In genomic region chr1:120414911-120415480, GRCh38 we compare ENCODE assay signal across 8 cellular contexts. TPM values are rescaled to one million over a fixed set of nuclear protein-coding genes. Genes with fewer than 3 reads are reported as not detected.
DNase-seq lines count a peak whose midpoint lies in the region; ATAC-seq and TF ChIP-seq lines count a peak whose summit lies in the region.
"Not testable (repeated sequence)": the region's sequence is repeated elsewhere in the genome, so short reads cannot be mapped to it uniquely, and the experiment has no call there.

TSS of gene NBPF8 (plus strand) at chr1:120415035. CDS start at chr1:120436523, 21,488 bp downstream.

- H3K27me3 ChIP-seq in ascending aorta; left ventricle myocardium inferior (ENCODE audit: low read depth); suprapubic skin: not testable (repeated sequence)

- H3K27ac ChIP-seq in ascending aorta (peak within 1 kb of the TSS; percentile 65 to 87), left ventricle myocardium inferior (replicated peaks) (peak within 1 kb of the TSS; percentile 68), suprapubic skin (peak within 1 kb of the TSS; percentile 57)

- TF ChIP-seq POLR2A in suprapubic skin (IDR thresholded peaks at IDR 0.05), result not testable (repeated sequence)

- not testable (repeated sequence) for H3K4me1 ChIP-seq in ascending aorta, left ventricle myocardium inferior, suprapubic skin

- intact Hi-C loops in ascending aorta (cut with DNase I); left ventricle myocardium inferior (cut with micrococcal nuclease); posterior vena cava (cut with DNase I): not testable (repeated sequence)

- TF ChIP-seq EP300 in suprapubic skin (IDR thresholded peaks at IDR 0.05), result not testable (repeated sequence)

- ATAC-seq in HG02870 (IDR thresholded peaks at IDR 0.05; ENCODE audit: unreplicated experiment), result peak; percentile 98

- not testable (repeated sequence) for H3K36me3 ChIP-seq in ascending aorta, left ventricle myocardium inferior, suprapubic skin

- not testable (repeated sequence) for H3K9me3 ChIP-seq in ascending aorta; left ventricle myocardium inferior (replicated peaks); suprapubic skin

- not testable (repeated sequence) for TF ChIP-seq CTCF in GM12875 (IDR thresholded peaks at IDR 0.05; ENCODE audit: borderline replicate concordance, insufficient read depth, low read depth, low read length); left ventricle myocardium inferior (IDR thresholded peaks at IDR 0.05; ENCODE audit: borderline replicate concordance); suprapubic skin (IDR thresholded peaks at IDR 0.05)
- TF ChIP-seq CTCF in ascending aorta (IDR thresholded peaks at IDR 0.05), result peak in 1 of 3 experiments; percentile 16

- no CpG with 5 or more reads among the region's 64 CpGs for WGBS in suprapubic skin

- DNase-seq in NCI-H1417 (lab: John Stamatoyannopoulos, UW) (peak; percentile 36 to 75 (median 53)), UCSD-AML1 (lab: John Stamatoyannopoulos, UW; ENCODE audit: unreplicated experiment) (peak; percentile 45), ascending aorta (ENCODE audit: low spot score in 2 of 2) (peak; percentile 43 to 89), left ventricle myocardium inferior (peak; percentile 82), posterior vena cava (ENCODE audit: low spot score) (peak; percentile 95), suprapubic skin (ENCODE audit: low spot score in 2 of 2) (peak; percentile 74 to 86)

- H3K4me3 ChIP-seq in GM12875 (ENCODE audit: low read depth, low read length) (peak within 1 kb of the TSS; percentile 60), ascending aorta (peak within 1 kb of the TSS; percentile 68 to 87), left ventricle myocardium inferior (peak within 1 kb of the TSS; percentile 73), suprapubic skin (peak within 1 kb of the TSS; percentile 60)

RNA-seq across cellular contexts. Expression of gene NBPF8, which starts in this region (rescaled TPM):
- total RNA-seq in ascending aorta, result 11.6 TPM
- 1.2 TPM for total RNA-seq in left ventricle myocardium inferior
- 10 to 100 TPM in 1 of 2 donors, 1 to 10 TPM in 1; 7.6 to 11.3 TPM for total RNA-seq in posterior vena cava
- 10 to 100 TPM; 11.4 to 20.3 (median 12.5) TPM for total RNA-seq in suprapubic skin

Comparison
In these comparisons a context has a peak if more than half of its experiments do, and no peak if none do; other contexts are left out.
1. Peak in every context shown above with its lines: DNase-seq, ATAC-seq, H3K4me3 ChIP-seq and H3K27ac ChIP-seq.
2. DNase-seq: peak in every context shown above with its lines; median percentile 95 in posterior vena cava; 82 in left ventricle myocardium inferior; 80 in suprapubic skin; 66 in ascending aorta; 53 in NCI-H1417; 45 in UCSD-AML1.